ENCODE assay signal across 1 cellular context in the genomic region with DNA sequence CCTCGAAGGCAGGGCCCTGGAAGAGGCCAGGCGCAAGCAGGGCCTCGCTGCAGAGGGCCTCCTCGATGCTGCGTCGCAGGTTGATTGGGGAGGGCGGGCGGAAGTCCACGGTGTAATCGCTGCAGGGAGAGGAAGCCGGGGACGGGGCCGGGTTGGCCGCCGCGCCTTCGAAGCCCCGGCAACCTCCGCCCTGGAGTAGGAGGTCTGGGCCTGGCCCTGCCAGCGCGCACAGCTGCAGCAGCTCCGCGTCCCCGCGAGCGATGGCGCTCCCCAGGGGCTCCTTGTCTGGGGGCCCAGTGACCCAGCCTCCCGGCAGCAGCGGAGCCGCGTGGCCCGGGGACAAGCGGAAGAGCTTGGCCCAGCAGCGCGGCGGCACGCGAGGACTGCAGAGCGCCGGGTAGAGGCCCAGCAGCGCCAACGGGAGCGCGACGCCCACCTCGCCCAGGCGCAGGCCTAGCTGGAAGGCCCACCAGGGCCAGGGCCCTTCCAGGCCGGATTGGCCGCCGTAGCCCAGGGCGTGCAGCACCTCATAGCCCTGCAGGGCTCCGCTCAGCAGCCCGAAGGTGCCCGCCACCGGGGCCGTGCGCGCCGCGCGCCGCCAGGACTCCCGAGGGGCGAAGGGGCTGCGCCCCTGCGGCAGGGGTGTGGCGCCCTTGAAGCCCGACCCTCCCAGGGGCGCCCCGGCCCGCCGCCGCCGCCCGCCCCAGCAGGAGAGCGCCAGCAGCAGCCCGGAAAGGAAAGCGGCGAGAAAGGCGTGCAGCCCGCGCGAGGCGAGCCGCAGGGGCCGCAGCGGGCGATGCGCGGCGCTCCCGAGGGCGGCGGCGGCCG.
TF ChIP-seq lines count a peak whose summit lies in the region.

No MANE protein-coding gene starts in this region.

TF ChIP-seq in endothelial cell of umbilical vein, 7 proteins besides CTCF, POLR2A, EP300 and RAD21:
- TF ChIP-seq EZH2 (IDR thresholded peaks at IDR 0.05; ENCODE audit: borderline replicate concordance, low read depth, low read length, severe bottlenecking): peak; percentile 89
- TF ChIP-seq POLR2AphosphoS5 (IDR thresholded peaks at IDR 0.05; ENCODE audit: insufficient read depth, low read depth, low read length): no peak
TF ChIP-seq in endothelial cell of umbilical vein: peak in this region for 1.
